Comparison of ENCODE assay signal across 29 cellular contexts in genomic region chr22:43467171-43467570, GRCh38. TPM values are rescaled to one million over a fixed set of nuclear protein-coding genes. Genes with fewer than 3 reads are reported as not detected.
DNase-seq lines count a peak whose midpoint lies in the region; ATAC-seq and TF ChIP-seq lines count a peak whose summit lies in the region.
"Had no signal": no experiment of that assay in that cellular context is flagged by ENCODE, and none has a peak within 500 bp of the region (broad histone marks: within the 10 kb centered on the region; RNA-seq: fewer than 3 reads in every experiment).

No MANE protein-coding gene starts in this region.

- no peaks in the 10 kb centered on the region for H3K4me1 Mint-ChIP-seq in natural killer cell
- H3K4me1 Mint-ChIP-seq in Calu3 (ENCODE audit: low read depth, unreplicated experiment) = no peaks in the 10 kb centered on the region
- H3K4me1 Mint-ChIP-seq: activated CD8-positive, alpha-beta memory T cell treated with anti-CD3 and anti-CD28 coated beads, Interleukin-2, amount 10 ng/mL, durations not matched to agents 7 days and 5 days; activated naive CD8-positive, alpha-beta T cell treated with anti-CD3 and anti-CD28 coated beads, Interleukin-2, amount 10 ng/mL, durations not matched to agents 7 days and 5 days; CD4-positive, CD25-positive, alpha-beta regulatory T cell; naive thymus-derived CD4-positive, alpha-beta T cell; stimulated activated naive B cell treated with anti-CD40 and anti-IgM and Interleukin-4, amounts not matched to agents 10 μg/mL and 1 μg/mL and 100 μg/mL, for 72 hours had no signal

- H3K4me1 ChIP-seq in ovary (ENCODE audit: insufficient read depth) = peaks cover 2% of the 10 kb centered on the region
- H3K4me1 ChIP-seq: suprapubic skin had no signal

- no peaks in the 10 kb centered on the region for H3K27me3 ChIP-seq in H7 (ENCODE audit: control insufficient read depth, insufficient read depth, low read length)
- no peaks in the 10 kb centered on the region for H3K27me3 ChIP-seq in ovary

- no peak overlapping the region for H3K4me3 Mint-ChIP-seq in natural killer cell
- H3K4me3 Mint-ChIP-seq in Calu3 (ENCODE audit: low read depth, unreplicated experiment) = no peak overlapping the region
- H3K4me3 Mint-ChIP-seq: activated CD8-positive, alpha-beta memory T cell treated with anti-CD3 and anti-CD28 coated beads, Interleukin-2, amount 10 ng/mL, durations not matched to agents 7 days and 5 days; activated naive CD8-positive, alpha-beta T cell treated with anti-CD3 and anti-CD28 coated beads, Interleukin-2, amount 10 ng/mL, durations not matched to agents 7 days and 5 days; activated T-cell treated with anti-CD3 and anti-CD28 coated beads, Interleukin-2, amount 50 U/mL, for 4 hours; CD4-positive, CD25-positive, alpha-beta regulatory T cell; dendritic cell treated with granulocyte-macrophage colony-stimulating factor and Interleukin-4, amounts not matched to agents 40 ng/mL and 50 ng/mL, for 4 days; naive thymus-derived CD4-positive, alpha-beta T cell; stimulated activated naive B cell treated with anti-CD40 and anti-IgM and Interleukin-4, amounts not matched to agents 10 μg/mL and 1 μg/mL and 100 μg/mL, for 72 hours; T-helper 1 cell treated with Interleukin-12 subunit alpha and Interleukin-12 subunit beta and Interleukin-4 antibody, amounts not matched to agents 30 μg/mL and 1 μg/mL, for 36 hours had no signal

- DNase-seq in NCI-H2107 treated with DMSO at 0.1 percent for 48 hours (lab: John Stamatoyannopoulos, UW; ENCODE audit: unreplicated experiment) (peak; percentile 43), NCI-H2107 (lab: John Stamatoyannopoulos, UW) (no peak), H7 (peak; percentile 19), choroid plexus epithelial cell (ENCODE audit: low read depth) (peak; percentile 7), ovary (peak; percentile 30 to 85 (median 56)), natural killer cell (no peak), Calu3 (no peak)
- DNase-seq: activated CD4-positive, alpha-beta T cell treated with anti-CD3 and anti-CD28 coated beads, Interleukin-2, amount 50 U/mL, for 1 hour; activated CD4-positive, CD25-positive, alpha-beta regulatory T cell; activated CD8-positive, alpha-beta memory T cell treated with anti-CD3 and anti-CD28 coated beads, Interleukin-2, amount 10 ng/mL, durations not matched to agents 7 days and 5 days; activated gamma-delta T cell; activated naive CD8-positive, alpha-beta T cell treated with anti-CD3 and anti-CD28 coated beads, Interleukin-2, amount 10 ng/mL, durations not matched to agents 7 days and 5 days; activated T-cell treated with anti-CD3 and anti-CD28 coated beads, Interleukin-2, amount 50 U/mL, for 4 hours; CD4-positive, CD25-positive, alpha-beta regulatory T cell; glutamatergic neuron; naive thymus-derived CD4-positive, alpha-beta T cell; NCI-H2081 treated with DMSO at 0.1 percent for 48 hours; NCI-H526; PC-3; stimulated activated naive B cell treated with anti-CD40 and anti-IgM and Interleukin-4, amounts not matched to agents 10 μg/mL and 1 μg/mL and 100 μg/mL, for 72 hours had no signal

- H3K27ac Mint-ChIP-seq in natural killer cell (no peak overlapping the region), Calu3 (ENCODE audit: unreplicated experiment) (no peak overlapping the region)
- H3K27ac Mint-ChIP-seq: activated CD8-positive, alpha-beta memory T cell treated with anti-CD3 and anti-CD28 coated beads, Interleukin-2, amount 10 ng/mL, durations not matched to agents 7 days and 5 days; activated naive CD8-positive, alpha-beta T cell treated with anti-CD3 and anti-CD28 coated beads, Interleukin-2, amount 10 ng/mL, durations not matched to agents 7 days and 5 days; CD4-positive, CD25-positive, alpha-beta regulatory T cell; dendritic cell treated with granulocyte-macrophage colony-stimulating factor and Interleukin-4, amounts not matched to agents 40 ng/mL and 50 ng/mL, for 4 days; naive thymus-derived CD4-positive, alpha-beta T cell; stimulated activated naive B cell treated with anti-CD40 and anti-IgM and Interleukin-4, amounts not matched to agents 10 μg/mL and 1 μg/mL and 100 μg/mL, for 72 hours; T-helper 1 cell treated with Interleukin-12 subunit alpha and Interleukin-12 subunit beta and Interleukin-4 antibody, amounts not matched to agents 30 μg/mL and 1 μg/mL, for 36 hours had no signal

- CTCF ChIA-PET in Calu3 (lab: Charles Lee) = interaction anchor here (0.5 kb wide), 1 partner anchor 1136 kb away, joined by 3 read pairs; no protein-coding TSS in a partner anchor

- no peak for TF ChIP-seq POLR2A in ovary (IDR thresholded peaks at IDR 0.05)

- H3K4me3 ChIP-seq in H7 (ENCODE audit: insufficient read depth, low read depth, low read length) = no peak overlapping the region
- H3K4me3 ChIP-seq in choroid plexus epithelial cell (ENCODE audit: low read depth, low read length) = no peak overlapping the region
- H3K4me3 ChIP-seq in ovary = no peak overlapping the region
- H3K4me3 ChIP-seq: K562, skin epidermis, suprapubic skin had no signal

- TF ChIP-seq EP300 in ovary (IDR thresholded peaks at IDR 0.05) = no peak

- no peaks in the 10 kb centered on the region for H3K9me3 ChIP-seq in ovary
- H3K9me3 ChIP-seq: suprapubic skin had no signal

- H3K36me3 Mint-ChIP-seq in natural killer cell (peaks cover 12% of the 10 kb centered on the region), Calu3 (ENCODE audit: insufficient read depth, unreplicated experiment) (no peaks in the 10 kb centered on the region)
- H3K36me3 Mint-ChIP-seq: activated CD8-positive, alpha-beta memory T cell treated with anti-CD3 and anti-CD28 coated beads, Interleukin-2, amount 10 ng/mL, durations not matched to agents 7 days and 5 days; activated naive CD8-positive, alpha-beta T cell treated with anti-CD3 and anti-CD28 coated beads, Interleukin-2, amount 10 ng/mL, durations not matched to agents 7 days and 5 days; CD4-positive, CD25-positive, alpha-beta regulatory T cell had no signal

- H3K36me3 ChIP-seq in H7 (replicated peaks; ENCODE audit: control insufficient read depth, insufficient read depth, low read length) (no peaks in the 10 kb centered on the region), ovary (no peaks in the 10 kb centered on the region)
- H3K36me3 ChIP-seq: suprapubic skin had no signal

- ATAC-seq in natural killer cell = no peak
- ATAC-seq in HG03432 (IDR thresholded peaks at IDR 0.05; ENCODE audit: unreplicated experiment) = no peak
- ATAC-seq: activated CD8-positive, alpha-beta memory T cell treated with anti-CD3 and anti-CD28 coated beads, Interleukin-2, amount 10 ng/mL, durations not matched to agents 7 days and 5 days; activated T-cell treated with anti-CD3 and anti-CD28 coated beads, Interleukin-2, amount 50 U/mL, for 4 hours; K562; naive thymus-derived CD4-positive, alpha-beta T cell; PC-3; stimulated activated naive B cell treated with anti-CD40 and anti-IgM and Interleukin-4, amounts not matched to agents 10 μg/mL and 1 μg/mL and 100 μg/mL, for 72 hours had no signal

- intact Hi-C loops in ovary (cut with DNase I) (no loop called here), natural killer cell (cut with micrococcal nuclease) (no loop called here), Calu3 (cut with micrococcal nuclease; ENCODE audit: unreplicated experiment) (no loop called here)

- H3K27ac ChIP-seq in ovary = no peak overlapping the region
- H3K27ac ChIP-seq: skin epidermis, suprapubic skin had no signal

- peaks cover 0 to 5% of the 10 kb centered on the region in 2 donors for H3K9me3 Mint-ChIP-seq in natural killer cell
- H3K9me3 Mint-ChIP-seq in Calu3 (ENCODE audit: low read depth, unreplicated experiment) = peaks cover 2% of the 10 kb centered on the region

- H3K27me3 Mint-ChIP-seq in natural killer cell (ENCODE audit: low read depth in 2 of 2) (peaks cover 15 to 17% of the 10 kb centered on the region in 2 donors), Calu3 (ENCODE audit: unreplicated experiment) (peaks cover 93% of the 10 kb centered on the region)

- no peak for TF ChIP-seq CTCF in choroid plexus epithelial cell (conservative IDR thresholded peaks at IDR 0.05; ENCODE audit: low read depth, low read length)
- no peak for TF ChIP-seq CTCF in ovary (IDR thresholded peaks at IDR 0.05)
- TF ChIP-seq CTCF in natural killer cell (IDR thresholded peaks at IDR 0.05) = no peak
- TF ChIP-seq CTCF in Calu3 (IDR thresholded peaks at IDR 0.05; ENCODE audit: unreplicated experiment) = no peak

- BruUV-seq in Calu3 (replicated peaks; lab: Mats Ljungman, UMichigan) = no TSS peak

- 19 to 59% (median 49%) methylated on average over 11 of the region's 11 CpGs for WGBS in ovary, 3 donors

RNA-seq across cellular contexts. Expression of gene MPPED1, which starts 55.4 kb away (rescaled TPM):
- total RNA-seq in H7 (2014; rRNA removed; shearing (Covaris generic)) = 0.15 and 1.2 TPM in 2 replicates
- total RNA-seq in ovary = 1 to 10 TPM in 5 of 7 donors, under 1 TPM in 2; 0.46 to 4.1 (median 2.9) TPM
- 1 to 10 TPM in 1 of 2 donors, under 1 TPM in 1; 0.45 to 1.3 TPM for polyA plus RNA-seq in ovary
- not detected for total RNA-seq in natural killer cell
- total RNA-seq in Calu3 (2022) = not detected in 2 replicates
- total RNA-seq: activated CD8-positive, alpha-beta memory T cell treated with anti-CD3 and anti-CD28 coated beads, Interleukin-2, amount 10 ng/mL, durations not matched to agents 7 days and 5 days; activated naive CD8-positive, alpha-beta T cell treated with anti-CD3 and anti-CD28 coated beads, Interleukin-2, amount 10 ng/mL, durations not matched to agents 7 days and 5 days; activated T-cell treated with anti-CD3 and anti-CD28 coated beads, Interleukin-2, amount 50 U/mL, for 4 hours; aorta; CD4-positive, CD25-positive, alpha-beta regulatory T cell; K562; naive thymus-derived CD4-positive, alpha-beta T cell; omental fat pad; PC-3; renal cortical epithelial cell had no signal
- polyA plus RNA-seq: aorta; CD4-positive, CD25-positive, alpha-beta regulatory T cell; K562; naive thymus-derived CD4-positive, alpha-beta T cell had no signal

Comparison
In these comparisons a context has a peak if more than half of its experiments do, and no peak if none do; other contexts are left out.
1. DNase-seq: peak in NCI-H2107 treated with DMSO at 0.1 percent for 48 hours (single experiment), H7 (single experiment), choroid plexus epithelial cell (single experiment) and ovary (5 of 5); none in NCI-H2107 (single experiment), natural killer cell (single experiment) and Calu3 (single experiment).